25 cellular contexts compared by ENCODE assay signal in genomic region chr1:53507115-53507816, GRCh38. TPM values are rescaled to one million over a fixed set of nuclear protein-coding genes. Genes with fewer than 3 reads are reported as not detected.
"Had no signal": no experiment of that assay in that cellular context is flagged by ENCODE, and none has a peak within 500 bp of the region (broad histone marks: within the 10 kb centered on the region; RNA-seq: fewer than 3 reads in every experiment).

No MANE protein-coding gene starts in this region.

- DNase-seq: colonic mucosa; dermis blood vessel endothelial cell; effector CD4-positive, alpha-beta T cell; foreskin keratinocyte; hippocampal formation; kidney glomerular epithelial cell; mucosa of descending colon; naive thymus-derived CD8-positive, alpha-beta T cell; nucleus accumbens; small intestine; stimulated activated CD4-positive, alpha-beta T cell treated with anti-CD3 and anti-CD28 coated beads, Interleukin-12 subunit alpha, Interleukin-12 subunit beta, amount 100 ng/mL, for 4 hours; stimulated activated naive CD4-positive, alpha-beta T cell treated with Interleukin-2 at 50 U/mL for 16 hours; upper lobe of left lung; uterus had no signal

- FAIRE-seq: islet of Langerhans, pancreas, small intestine had no signal

- H3K9me3 ChIP-seq: colonic mucosa, esophagus muscularis mucosa, heart left ventricle, mucosa of descending colon, pancreas, upper lobe of left lung, uterus had no signal

- H3K36me3 ChIP-seq: colonic mucosa, esophagus muscularis mucosa, heart left ventricle, pancreas, upper lobe of left lung, uterus had no signal

- H3K4me1 ChIP-seq: colonic mucosa, foreskin keratinocyte, pancreas had no signal

- H3K4me3 ChIP-seq: colonic mucosa, esophagus muscularis mucosa, heart left ventricle, mucosa of descending colon, pancreas, upper lobe of left lung, uterus had no signal

- H3K27me3 ChIP-seq: colonic mucosa, esophagus muscularis mucosa, pancreas, upper lobe of left lung, uterus had no signal

- ATAC-seq: foreskin keratinocyte; heart left ventricle; left lobe of liver; mucosa of descending colon; naive thymus-derived CD8-positive, alpha-beta T cell; pancreas; right cardiac atrium had no signal

- H3K27ac ChIP-seq: colonic mucosa, epithelial cell of prostate, esophagus muscularis mucosa, foreskin keratinocyte, heart left ventricle, pancreas, upper lobe of left lung, uterus had no signal

RNA-seq across cellular contexts. Expression of gene DMRTB1, which starts 48.1 kb away (rescaled TPM):
- total RNA-seq: cerebellum; colonic mucosa; dermis blood vessel endothelial cell; esophagus muscularis mucosa; foreskin keratinocyte; heart left ventricle; left lobe of liver; lower leg skin; mucosa of descending colon; naive thymus-derived CD8-positive, alpha-beta T cell; pancreas; progenitor cell of endocrine pancreas; right cardiac atrium; upper lobe of left lung; uterus had no signal
- polyA plus RNA-seq: foreskin keratinocyte; heart left ventricle; naive thymus-derived CD8-positive, alpha-beta T cell; neural cell; pancreas; right cardiac atrium; small intestine had no signal
